Comparison of ENCODE assay signal across 22 cellular contexts in genomic region chr12:67893003-67893402, GRCh38.
DNase-seq lines count a peak whose midpoint lies in the region; ATAC-seq and TF ChIP-seq lines count a peak whose summit lies in the region.
"Had no signal": no experiment of that assay in that cellular context is flagged by ENCODE, and none has a peak within 500 bp of the region (broad histone marks: within the 10 kb centered on the region; RNA-seq: fewer than 3 reads in every experiment).

No MANE protein-coding gene starts in this region.

- H3K27me3 ChIP-seq in gastrocnemius medialis: no peaks in the 10 kb centered on the region
- H3K27me3 ChIP-seq: gastroesophageal sphincter, sigmoid colon, upper lobe of left lung had no signal

- intact Hi-C loops in gastrocnemius medialis (cut with DNase I; ENCODE audit: low total_unique reads): loop anchor here (5.0 to 10.0 kb wide), 3 partner anchors 49 to 148 kb away; no protein-coding TSS in a partner anchor

- peaks cover 18 to 30% of the 10 kb centered on the region in 2 donors for H3K4me1 ChIP-seq in gastrocnemius medialis
- H3K4me1 ChIP-seq: HAP-1, upper lobe of left lung had no signal

- H3K36me3 ChIP-seq in gastrocnemius medialis: no peaks in the 10 kb centered on the region
- H3K36me3 ChIP-seq: gastroesophageal sphincter, HAP-1, sigmoid colon, upper lobe of left lung, WERI-Rb-1 had no signal

- peak in 3 of 5 experiments; percentile 8 to 17 (median 9) for TF ChIP-seq CTCF in gastrocnemius medialis (IDR thresholded peaks at IDR 0.05 in 4 of 5, conservative IDR thresholded peaks at IDR 0.05 in 1 of 5)

- peak; percentile 93 to 98 for ATAC-seq in gastrocnemius medialis
- ATAC-seq: activated CD8-positive, alpha-beta T cell treated with anti-CD3 and anti-CD28 coated beads, Interleukin-2, amount 10 ng/mL, durations not matched to agents 7 days and 5 days; gastroesophageal sphincter; left cardiac atrium; Panc1; stimulated activated memory B cell treated with anti-CD40 and anti-IgM and Interleukin-4, amounts not matched to agents 10 μg/mL and 1 μg/mL and 100 μg/mL, for 72 hours had no signal

- no peak for TF ChIP-seq RAD21 in Ishikawa (IDR thresholded peaks at IDR 0.05; ENCODE audit: low read depth)

- peak overlapping the region in 1 of 4 donors; percentile 24 for H3K4me3 ChIP-seq in gastrocnemius medialis
- H3K4me3 ChIP-seq: gastroesophageal sphincter, HAP-1, hepatocyte, sigmoid colon, upper lobe of left lung had no signal

- in situ Hi-C loops in gastrocnemius medialis (cut with MboI; ENCODE audit: low sequenced_read_pairs in 4 of 4): no loop called here

- DNase-seq in NCI-H2171 treated with DMSO at 0.1 percent for 48 hours (lab: John Stamatoyannopoulos, UW) (peak; percentile 63), left kidney (ENCODE audit: low read depth, low spot score) (peak; percentile 90), gastrocnemius medialis (peak; percentile 47 to 67), SKM-1 treated with dmso at 0.1 percent for 144 hours (lab: John Stamatoyannopoulos, UW; ENCODE audit: unreplicated experiment) (no peak), activated T-cell treated with anti-CD3 and anti-CD28 coated beads for 4 hours (no peak)
- no peak for DNase-seq in central memory CD4-positive, alpha-beta T cell
- DNase-seq: activated CD4-positive, alpha-beta T cell treated with anti-CD3 and anti-CD28 coated beads for 4 hours; activated CD8-positive, alpha-beta T cell treated with anti-CD3 and anti-CD28 coated beads, Interleukin-2, amount 10 ng/mL, durations not matched to agents 7 days and 5 days; activated naive CD4-positive, alpha-beta T cell treated with anti-CD3 and anti-CD28 coated beads, Interleukin-2, amount 50 U/mL, for 16 hours; amniotic stem cell; left cardiac atrium; Right ventricle myocardium superior; sigmoid colon; T-helper 9 cell had no signal

- TF ChIP-seq POLR2A in gastrocnemius medialis (IDR thresholded peaks at IDR 0.05): no peak

- no peaks in the 10 kb centered on the region for H3K9me3 ChIP-seq in gastrocnemius medialis
- H3K9me3 ChIP-seq: gastroesophageal sphincter, HAP-1, upper lobe of left lung had no signal

- peak overlapping the region; percentile 52 to 69 (median 58) for H3K27ac ChIP-seq in gastrocnemius medialis
- H3K27ac ChIP-seq: hepatocyte, upper lobe of left lung, WERI-Rb-1 had no signal

- TF ChIP-seq EP300 in Ishikawa (IDR thresholded peaks at IDR 0.05; ENCODE audit: borderline replicate concordance): 0 out of 2 replicates have a peak, but pooled peaks have one; percentile 26

TF ChIP-seq in Ishikawa, 13 proteins besides CTCF, POLR2A, EP300 and RAD21:
- TF ChIP-seq, protein P1, sequence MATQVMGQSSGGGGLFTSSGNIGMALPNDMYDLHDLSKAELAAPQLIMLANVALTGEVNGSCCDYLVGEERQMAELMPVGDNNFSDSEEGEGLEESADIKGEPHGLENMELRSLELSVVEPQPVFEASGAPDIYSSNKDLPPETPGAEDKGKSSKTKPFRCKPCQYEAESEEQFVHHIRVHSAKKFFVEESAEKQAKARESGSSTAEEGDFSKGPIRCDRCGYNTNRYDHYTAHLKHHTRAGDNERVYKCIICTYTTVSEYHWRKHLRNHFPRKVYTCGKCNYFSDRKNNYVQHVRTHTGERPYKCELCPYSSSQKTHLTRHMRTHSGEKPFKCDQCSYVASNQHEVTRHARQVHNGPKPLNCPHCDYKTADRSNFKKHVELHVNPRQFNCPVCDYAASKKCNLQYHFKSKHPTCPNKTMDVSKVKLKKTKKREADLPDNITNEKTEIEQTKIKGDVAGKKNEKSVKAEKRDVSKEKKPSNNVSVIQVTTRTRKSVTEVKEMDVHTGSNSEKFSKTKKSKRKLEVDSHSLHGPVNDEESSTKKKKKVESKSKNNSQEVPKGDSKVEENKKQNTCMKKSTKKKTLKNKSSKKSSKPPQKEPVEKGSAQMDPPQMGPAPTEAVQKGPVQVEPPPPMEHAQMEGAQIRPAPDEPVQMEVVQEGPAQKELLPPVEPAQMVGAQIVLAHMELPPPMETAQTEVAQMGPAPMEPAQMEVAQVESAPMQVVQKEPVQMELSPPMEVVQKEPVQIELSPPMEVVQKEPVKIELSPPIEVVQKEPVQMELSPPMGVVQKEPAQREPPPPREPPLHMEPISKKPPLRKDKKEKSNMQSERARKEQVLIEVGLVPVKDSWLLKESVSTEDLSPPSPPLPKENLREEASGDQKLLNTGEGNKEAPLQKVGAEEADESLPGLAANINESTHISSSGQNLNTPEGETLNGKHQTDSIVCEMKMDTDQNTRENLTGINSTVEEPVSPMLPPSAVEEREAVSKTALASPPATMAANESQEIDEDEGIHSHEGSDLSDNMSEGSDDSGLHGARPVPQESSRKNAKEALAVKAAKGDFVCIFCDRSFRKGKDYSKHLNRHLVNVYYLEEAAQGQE (IDR thresholded peaks at IDR 0.05; ENCODE audit: low read depth): no peak
- peak; percentile 23; the same call in 1 of the 2 replicates for TF ChIP-seq CEBPB (IDR thresholded peaks at IDR 0.05)
- TF ChIP-seq, protein P2, sequence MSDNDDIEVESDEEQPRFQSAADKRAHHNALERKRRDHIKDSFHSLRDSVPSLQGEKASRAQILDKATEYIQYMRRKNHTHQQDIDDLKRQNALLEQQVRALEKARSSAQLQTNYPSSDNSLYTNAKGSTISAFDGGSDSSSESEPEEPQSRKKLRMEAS (IDR thresholded peaks at IDR 0.05): 0 out of 2 replicates have a peak, but pooled peaks have one; percentile 11

Comparison
In these comparisons a context has a peak if more than half of its experiments do, and no peak if none do; other contexts are left out.
1. DNase-seq: peak in NCI-H2171 treated with DMSO at 0.1 percent for 48 hours (single experiment), left kidney (single experiment) and gastrocnemius medialis (2 of 2); none in central memory CD4-positive, alpha-beta T cell (single experiment), SKM-1 treated with dmso at 0.1 percent for 144 hours (single experiment) and activated T-cell treated with anti-CD3 and anti-CD28 coated beads for 4 hours (single experiment).